Comparison of ENCODE assay signal across 8 cellular contexts in genomic region chr7:107580716-107581383, GRCh38. TPM values are rescaled to one million over a fixed set of nuclear protein-coding genes. Genes with fewer than 3 reads are reported as not detected.
DNase-seq lines count a peak whose midpoint lies in the region; ATAC-seq and TF ChIP-seq lines count a peak whose summit lies in the region.

No MANE protein-coding gene starts in this region.

- H3K9me3 Mint-ChIP-seq in nephron progenitor cell = no peaks in the 10 kb centered on the region

- H3K4me1 ChIP-seq in MM.1S (ENCODE audit: low read length) (no peaks in the 10 kb centered on the region), ectodermal cell (ENCODE audit: control insufficient read depth, insufficient read depth, low read length) (no peaks in the 10 kb centered on the region)

- no peak for ATAC-seq in GM21447 (IDR thresholded peaks at IDR 0.05; ENCODE audit: unreplicated experiment)
- no peak for ATAC-seq in GM21529 (IDR thresholded peaks at IDR 0.05; ENCODE audit: unreplicated experiment)

- H3K36me3 ChIP-seq in MM.1S (replicated peaks; ENCODE audit: insufficient read depth, low read length) (no peaks in the 10 kb centered on the region), ectodermal cell (ENCODE audit: control insufficient read depth, insufficient read depth, low read length) (peaks cover 6% of the 10 kb centered on the region)

- H3K9me2 ChIP-seq in MM.1S (replicated peaks; ENCODE audit: insufficient read depth, low read length) = no peaks in the 10 kb centered on the region

- H3K4me3 ChIP-seq in MM.1S (ENCODE audit: low read length) = peak overlapping the region; percentile 86
- H3K4me3 ChIP-seq in ectodermal cell (ENCODE audit: insufficient read depth, low read depth, low read length) = peak overlapping the region; percentile 69

- H4K20me1 ChIP-seq in MM.1S (ENCODE audit: insufficient read depth, low read length) = no peaks in the 10 kb centered on the region

- peak overlapping the region; percentile 62 for H3K9ac ChIP-seq in MM.1S (ENCODE audit: low read length)

- H3K27ac Mint-ChIP-seq in nephron progenitor cell = peak overlapping the region; percentile 51

- peak overlapping the region; percentile 90 for H2AFZ ChIP-seq in MM.1S (ENCODE audit: low read length)

- TF ChIP-seq CTCF in C4-2B (conservative IDR thresholded peaks at IDR 0.05) = peak; percentile 41
- TF ChIP-seq CTCF in MM.1S (IDR thresholded peaks at IDR 0.05; ENCODE audit: low read length) = no peak
- TF ChIP-seq CTCF in nephron progenitor cell (IDR thresholded peaks at IDR 0.05) = no peak

- H3K9me3 ChIP-seq in MM.1S (replicated peaks; ENCODE audit: insufficient read depth, low read length) = no peaks in the 10 kb centered on the region
- no peaks in the 10 kb centered on the region for H3K9me3 ChIP-seq in ectodermal cell (ENCODE audit: control insufficient read depth, low read length)

- H3K4me3 Mint-ChIP-seq in nephron progenitor cell = peak overlapping the region; percentile 87

- no peaks in the 10 kb centered on the region for H3K27me3 ChIP-seq in MM.1S (replicated peaks; ENCODE audit: insufficient read depth, low read length)
- H3K27me3 ChIP-seq in ectodermal cell (ENCODE audit: control insufficient read depth, insufficient read depth, low read length, poor library complexity, severe bottlenecking) = no peaks in the 10 kb centered on the region

- peaks cover 23% of the 10 kb centered on the region for H3K4me1 Mint-ChIP-seq in nephron progenitor cell

- H3K4me2 ChIP-seq in MM.1S (ENCODE audit: low read depth, low read length) = peak overlapping the region; percentile 90

- no peaks in the 10 kb centered on the region for H3K27me3 Mint-ChIP-seq in nephron progenitor cell (ENCODE audit: low read depth, poor library complexity)

- WGBS in ectodermal cell, 2 experiments = 0 to 55% methylated on average over 1 to 4 of the region's 10 CpGs

- H3K36me3 Mint-ChIP-seq in nephron progenitor cell (ENCODE audit: low read depth) = peaks cover 26% of the 10 kb centered on the region

- H3K27ac ChIP-seq in C4-2B (peak overlapping the region; percentile 91), MM.1S (ENCODE audit: low read length) (peak overlapping the region; percentile 12; the same call in 1 of the 2 replicates), ectodermal cell (ENCODE audit: insufficient read depth, low read depth, low read length, poor library complexity, severe bottlenecking) (no peak overlapping the region)

- peaks cover 7% of the 10 kb centered on the region for H3F3A ChIP-seq in MM.1S (ENCODE audit: insufficient read depth, low read length)

- DNase-seq in MM.1S (no peak), nephron progenitor cell (no peak), NCI-H187 (lab: John Stamatoyannopoulos, UW) (no peak), OCI-M2 (lab: John Stamatoyannopoulos, UW; ENCODE audit: unreplicated experiment) (no peak)

- peaks cover 6% of the 10 kb centered on the region; the same call in 1 of the 2 replicates for H3K79me2 ChIP-seq in MM.1S (ENCODE audit: low read length)

RNA-seq across cellular contexts. Expression of gene BCAP29, which starts 0.8 kb away (rescaled TPM):
- polyA plus RNA-seq in ectodermal cell (2013, experiment 1 of 4) = 41.0 TPM
- 41.3 TPM for polyA plus RNA-seq in ectodermal cell (2013, experiment 2 of 4)
- 34.5 TPM for polyA plus RNA-seq in ectodermal cell (2013, experiment 3 of 4)
- polyA plus RNA-seq in ectodermal cell (2013, experiment 4 of 4) = 46.9 TPM

RNA-seq across cellular contexts. Expression of gene DUS4L, which starts 17.1 kb away (rescaled TPM):
- 18.3 TPM for polyA plus RNA-seq in ectodermal cell (2013, experiment 1 of 4)
- 18.6 TPM for polyA plus RNA-seq in ectodermal cell (2013, experiment 2 of 4)
- 13.6 TPM for polyA plus RNA-seq in ectodermal cell (2013, experiment 3 of 4)
- 16.9 TPM for polyA plus RNA-seq in ectodermal cell (2013, experiment 4 of 4)

RNA-seq across cellular contexts. Expression of gene COG5, which starts 17.1 kb away (rescaled TPM):
- 32.5 TPM for polyA plus RNA-seq in ectodermal cell (2013, experiment 1 of 4)
- polyA plus RNA-seq in ectodermal cell (2013, experiment 2 of 4) = 37.3 TPM
- polyA plus RNA-seq in ectodermal cell (2013, experiment 3 of 4) = 22.9 TPM
- polyA plus RNA-seq in ectodermal cell (2013, experiment 4 of 4) = 24.5 TPM
